Comparison of ENCODE assay signal across 19 cellular contexts in the genomic region with DNA sequence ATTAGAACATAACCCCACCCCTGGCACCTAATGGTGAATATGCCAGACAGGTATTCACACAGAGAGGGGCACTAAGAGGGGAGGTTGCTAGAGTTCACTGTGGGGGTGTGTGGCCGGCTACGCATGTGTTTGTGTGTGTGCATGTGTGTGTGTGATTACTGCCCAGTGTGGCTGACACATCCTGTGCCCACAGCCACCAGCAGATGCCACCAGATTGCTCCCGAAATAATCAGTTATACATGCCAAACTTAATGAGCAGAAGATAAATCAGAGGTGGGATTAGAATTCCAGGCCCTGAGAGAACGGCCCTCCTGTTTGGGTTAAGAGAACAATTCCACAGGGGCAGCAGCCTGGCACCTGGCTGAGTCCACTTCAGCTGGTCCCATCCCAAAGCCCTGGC.
DNase-seq lines count a peak whose midpoint lies in the region; ATAC-seq and TF ChIP-seq lines count a peak whose summit lies in the region.
"Had no signal": no experiment of that assay in that cellular context is flagged by ENCODE, and none has a peak within 500 bp of the region (broad histone marks: within the 10 kb centered on the region; RNA-seq: fewer than 3 reads in every experiment).

No MANE protein-coding gene starts in this region.

- H3K4me1 Mint-ChIP-seq in nephron progenitor cell, result peaks cover 24% of the 10 kb centered on the region
- H3K4me1 Mint-ChIP-seq: B cell had no signal

- no peaks in the 10 kb centered on the region for H3K36me3 Mint-ChIP-seq in nephron progenitor cell (ENCODE audit: low read depth)

- H3K27me3 Mint-ChIP-seq in nephron progenitor cell (ENCODE audit: low read depth, poor library complexity), result peaks cover 18% of the 10 kb centered on the region

- no peak overlapping the region for H3K4me3 ChIP-seq in BLaER1
- H3K4me3 ChIP-seq in mammary epithelial cell (replicated peaks in 1 of 3; ENCODE audit: insufficient read depth in 1 of 3, low read depth in 2 of 3, low read length in 3 of 3), result no peak overlapping the region
- H3K4me3 ChIP-seq: tibial artery had no signal

- TF ChIP-seq CTCF in mammary epithelial cell (conservative IDR thresholded peaks at IDR 0.05 in 1 of 2, IDR thresholded peaks at IDR 0.05 in 1 of 2; ENCODE audit: extremely low read depth in 1 of 2, insufficient read depth in 1 of 2, low read depth in 1 of 2, low read length in 2 of 2), result peak in 1 of 2 donors; percentile 29
- no peak for TF ChIP-seq CTCF in nephron progenitor cell (IDR thresholded peaks at IDR 0.05)

- peaks cover under 1% of the 10 kb centered on the region for H3K9me3 Mint-ChIP-seq in nephron progenitor cell

- no peaks in the 10 kb centered on the region for H3K36me3 ChIP-seq in BLaER1
- H3K36me3 ChIP-seq in mammary epithelial cell (ENCODE audit: insufficient read depth, low read length), result no peaks in the 10 kb centered on the region
- H3K36me3 ChIP-seq: tibial artery had no signal

- no peaks in the 10 kb centered on the region for H3K79me2 ChIP-seq in mammary epithelial cell (ENCODE audit: insufficient read depth, low read length)

- BruUV-seq in mammary epithelial cell (replicated peaks; lab: Mats Ljungman, UMichigan), result no TSS peak

- H2AFZ ChIP-seq in mammary epithelial cell (ENCODE audit: low read depth, low read length), result peak overlapping the region; percentile 50

- peaks cover 6% of the 10 kb centered on the region for H3K4me1 ChIP-seq in BLaER1
- H3K4me1 ChIP-seq in mammary epithelial cell (ENCODE audit: insufficient read depth, low read length), result no peaks in the 10 kb centered on the region
- H3K4me1 ChIP-seq: tibial artery had no signal

- H3K27me3 ChIP-seq in BLaER1 (no peaks in the 10 kb centered on the region), mammary epithelial cell (ENCODE audit: insufficient read depth, low read length) (no peaks in the 10 kb centered on the region)

- ATAC-seq in HG03457 (IDR thresholded peaks at IDR 0.05; ENCODE audit: unreplicated experiment) (no peak), HG03045 (IDR thresholded peaks at IDR 0.05; ENCODE audit: unreplicated experiment) (no peak), HG03039 (IDR thresholded peaks at IDR 0.05; ENCODE audit: unreplicated experiment) (no peak)
- ATAC-seq: left colon had no signal

- H3K9me3 ChIP-seq in BLaER1 (no peaks in the 10 kb centered on the region), mammary epithelial cell (replicated peaks; ENCODE audit: insufficient read depth, low read length) (no peaks in the 10 kb centered on the region)
- H3K9me3 ChIP-seq: tibial artery had no signal

- H3K27ac Mint-ChIP-seq in nephron progenitor cell, result peak overlapping the region; percentile 82
- H3K27ac Mint-ChIP-seq: B cell had no signal

- in situ Hi-C loops in mammary epithelial cell (cut with MboI; ENCODE audit: low sequenced_read_pairs in 2 of 2), result no loop called here
- in situ Hi-C loops in G401 (cut with HindIII; ENCODE audit: low sequenced_read_pairs), result no loop called here

- dilution Hi-C loops in mammary epithelial cell (cut with HindIII; ENCODE audit: low sequenced_read_pairs), result no loop called here

- H4K20me1 ChIP-seq in BLaER1 (no peaks in the 10 kb centered on the region), mammary epithelial cell (ENCODE audit: insufficient read depth, low read length) (no peaks in the 10 kb centered on the region)

- no peak overlapping the region for H3K4me3 Mint-ChIP-seq in nephron progenitor cell
- H3K4me3 Mint-ChIP-seq: B cell had no signal

- intact Hi-C loops in mammary epithelial cell (cut with micrococcal nuclease), result loop anchor here (1.0 to 2.0 kb wide), 3 partner anchors 140 to 427 kb away; a partner anchor contains a TSS

- H3K4me2 ChIP-seq in BLaER1 (peak overlapping the region; percentile 32), mammary epithelial cell (ENCODE audit: insufficient read depth, low read depth, low read length) (no peak overlapping the region)
- H3K4me2 ChIP-seq: KMS-11 had no signal

- CTCF ChIA-PET in mammary epithelial cell (lab: Charles Lee; ENCODE audit: low non-redundant PET), result no interaction called here

- DNase-seq in M059J (ENCODE audit: low read depth), result peak; percentile 22
- no peak for DNase-seq in mammary epithelial cell
- DNase-seq in nephron progenitor cell, result no peak
- DNase-seq in G401 (ENCODE audit: low spot score), result no peak
- DNase-seq: activated CD4-positive, CD25-positive, alpha-beta regulatory T cell; amniotic stem cell; Calu3; cerebellar nuclear complex; left colon; NCI-H1105 treated with DMSO at 0.1 percent for 48 hours; NK-92 treated with Interleukin-12 subunit alpha and Interleukin-12 subunit beta, amount 100 ng/mL, for 24 hours; T-helper 2 cell; tibial artery had no signal

- H3K27ac ChIP-seq in BLaER1 (no peak overlapping the region), mammary epithelial cell (ENCODE audit: insufficient read depth, low read depth, low read length) (no peak overlapping the region)
- H3K27ac ChIP-seq: KMS-11, tibial artery had no signal

- WGBS in mammary epithelial cell (ENCODE audit: low coverage, missing lambda C conversion rate), result 76% methylated on average over 4 of the region's 4 CpGs

- H3K9ac ChIP-seq in BLaER1, result no peak overlapping the region
- H3K9ac ChIP-seq in mammary epithelial cell (ENCODE audit: insufficient read depth, low read length), result no peak overlapping the region
- H3K9ac ChIP-seq: KMS-11 had no signal
